Comparison of ENCODE assay signal across 13 cellular contexts in genomic region chr12:99381992-99382391, GRCh38.
DNase-seq lines count a peak whose midpoint lies in the region; ATAC-seq, FAIRE-seq and TF ChIP-seq lines count a peak whose summit lies in the region.
"Had no signal": no experiment of that assay in that cellular context is flagged by ENCODE, and none has a peak within 500 bp of the region (broad histone marks: within the 10 kb centered on the region; RNA-seq: fewer than 3 reads in every experiment).

No MANE protein-coding gene starts in this region.

- POLR2A ChIA-PET in GM12878 (lab: Charles Lee) = no interaction called here
- POLR2A ChIA-PET in activated CD4-positive, alpha-beta memory T cell treated with anti-CD3 and anti-CD28 coated beads for 36 hours (lab: Charles Lee) = no interaction called here

- TF ChIP-seq EP300 in GM12878 (IDR thresholded peaks at IDR 0.05; ENCODE audit: borderline replicate concordance in 1 of 2, control insufficient read depth in 1 of 2, low read depth in 2 of 2, low read length in 2 of 2) = peak in 1 of 2 experiments; percentile 80; a peak in 1 of 4 replicates

- no peak overlapping the region for H3K4me2 ChIP-seq in GM12878 (ENCODE audit: control insufficient read depth, insufficient read depth)

- DNase-seq in GM12878 (ENCODE audit: low read depth, low spot score) (peak; percentile 73), SJCRH30 (no peak)
- DNase-seq in activated CD4-positive, alpha-beta memory T cell treated with anti-CD3 and anti-CD28 coated beads for 36 hours = no peak
- no peak for DNase-seq in activated T-cell treated with anti-CD3 and anti-CD28 coated beads, Interleukin-2, amount 50 U/mL, for 24 hours
- DNase-seq: activated CD8-positive, alpha-beta memory T cell treated with anti-CD3 and anti-CD28 coated beads, Interleukin-2, amount 50 U/mL, for 4 hours; mesenchymal stem cell; sigmoid colon had no signal

- intact Hi-C loops in GM12878 (cut with micrococcal nuclease; ENCODE audit: unreplicated experiment) = loop anchor here (2.0 to 5.0 kb wide), 2 partner anchors 55 to 339 kb away; no protein-coding TSS in a partner anchor
- intact Hi-C loops in activated CD4-positive, alpha-beta memory T cell treated with anti-CD3 and anti-CD28 coated beads for 36 hours (cut with micrococcal nuclease) = no loop called here

- no peak overlapping the region for H3K27ac Mint-ChIP-seq in activated CD4-positive, alpha-beta memory T cell treated with anti-CD3 and anti-CD28 coated beads for 36 hours
- H3K27ac Mint-ChIP-seq in activated T-cell treated with anti-CD3 and anti-CD28 coated beads, Interleukin-2, amount 50 U/mL, for 24 hours = no peak overlapping the region
- H3K27ac Mint-ChIP-seq: T-helper 1 cell treated with Interleukin-12 subunit alpha and Interleukin-12 subunit beta and Interleukin-4 antibody, amounts not matched to agents 30 μg/mL and 1 μg/mL, for 36 hours had no signal

- H2AFZ ChIP-seq in GM12878 (ENCODE audit: control insufficient read depth, low read depth, low read length) = no peak overlapping the region

- H3K4me1 Mint-ChIP-seq in activated CD4-positive, alpha-beta memory T cell treated with anti-CD3 and anti-CD28 coated beads for 36 hours (ENCODE audit: low read depth) = no peaks in the 10 kb centered on the region
- no peaks in the 10 kb centered on the region for H3K4me1 Mint-ChIP-seq in activated T-cell treated with anti-CD3 and anti-CD28 coated beads, Interleukin-2, amount 50 U/mL, for 24 hours (ENCODE audit: low read depth)
- H3K4me1 Mint-ChIP-seq: central memory CD8-positive, alpha-beta T cell had no signal

- TF ChIP-seq POLR2A in GM12878 (IDR thresholded peaks at IDR 0.05; ENCODE audit: low read depth, low read length) = no peak

- H3K27ac ChIP-seq in GM12878 (ENCODE audit: control insufficient read depth, insufficient read depth) (no peak overlapping the region), SJCRH30 (no peak overlapping the region)
- H3K27ac ChIP-seq: gastroesophageal sphincter, sigmoid colon had no signal

- H3K9ac ChIP-seq in GM12878 (ENCODE audit: control insufficient read depth, insufficient read depth, low read length) = no peak overlapping the region

- no peaks in the 10 kb centered on the region for H4K20me1 ChIP-seq in GM12878 (ENCODE audit: control insufficient read depth, insufficient read depth)

- H3K4me1 ChIP-seq in GM12878 (ENCODE audit: control insufficient read depth, insufficient read depth, low read length) (no peaks in the 10 kb centered on the region), SJCRH30 (no peaks in the 10 kb centered on the region)

- SMC1A ChIA-PET in GM12878 (lab: Charles Lee; ENCODE audit: uncharacterized antibody, unreplicated experiment) = interaction anchor here (0.6 to 2.0 kb wide), 5 partner anchors 9 to 567 kb away, joined by 3 to 6 read pairs (median 4); no protein-coding TSS in a partner anchor

- WGBS in GM12878 (ENCODE audit: insufficient coverage, insufficient replicate concordance, low lambda C conversion rate, missing lambda C conversion rate) = 0% methylated on average over 2 of the region's 2 CpGs

- ATAC-seq in GM18870 (IDR thresholded peaks at IDR 0.05; ENCODE audit: unreplicated experiment) = peak; percentile 97
- peak; percentile 72 for ATAC-seq in GM21526 (IDR thresholded peaks at IDR 0.05; ENCODE audit: low FRiP score, unreplicated experiment)
- peak; percentile 69 for ATAC-seq in HG03103 (IDR thresholded peaks at IDR 0.05; ENCODE audit: low read depth, unreplicated experiment)
- ATAC-seq in GM12878 = peak; percentile 94
- ATAC-seq: gastroesophageal sphincter had no signal

- peaks cover 4% of the 10 kb centered on the region for H3K9me3 Mint-ChIP-seq in activated CD4-positive, alpha-beta memory T cell treated with anti-CD3 and anti-CD28 coated beads for 36 hours
- peaks cover 7% of the 10 kb centered on the region for H3K9me3 Mint-ChIP-seq in activated T-cell treated with anti-CD3 and anti-CD28 coated beads, Interleukin-2, amount 50 U/mL, for 24 hours

- no peaks in the 10 kb centered on the region for H3K27me3 Mint-ChIP-seq in activated CD4-positive, alpha-beta memory T cell treated with anti-CD3 and anti-CD28 coated beads for 36 hours
- H3K27me3 Mint-ChIP-seq in activated T-cell treated with anti-CD3 and anti-CD28 coated beads, Interleukin-2, amount 50 U/mL, for 24 hours = no peaks in the 10 kb centered on the region
- H3K27me3 Mint-ChIP-seq: central memory CD8-positive, alpha-beta T cell had no signal

- H3K27me3 ChIP-seq in GM12878 (replicated peaks in 1 of 2; ENCODE audit: control insufficient read depth in 2 of 2, insufficient read depth in 2 of 2, low read length in 1 of 2) (no peaks in the 10 kb centered on the region), SJCRH30 (no peaks in the 10 kb centered on the region)
- H3K27me3 ChIP-seq: gastroesophageal sphincter, sigmoid colon had no signal

- no peaks in the 10 kb centered on the region for H3K36me3 Mint-ChIP-seq in activated CD4-positive, alpha-beta memory T cell treated with anti-CD3 and anti-CD28 coated beads for 36 hours
- H3K36me3 Mint-ChIP-seq in activated T-cell treated with anti-CD3 and anti-CD28 coated beads, Interleukin-2, amount 50 U/mL, for 24 hours (ENCODE audit: low read depth) = no peaks in the 10 kb centered on the region

- no TSS peak for BruUV-seq in GM12878 (replicated peaks; lab: Mats Ljungman, UMichigan)

- no peaks in the 10 kb centered on the region for H3K9me3 ChIP-seq in GM12878 (replicated peaks; ENCODE audit: control insufficient read depth, insufficient read depth, low read length)
- no peaks in the 10 kb centered on the region for H3K9me3 ChIP-seq in SJCRH30 (replicated peaks)
- H3K9me3 ChIP-seq: gastroesophageal sphincter, sigmoid colon had no signal

- H3K36me3 ChIP-seq in GM12878 (ENCODE audit: control insufficient read depth in 2 of 2, insufficient read depth in 2 of 2, low read length in 1 of 2) (no peaks in the 10 kb centered on the region), SJCRH30 (no peaks in the 10 kb centered on the region)
- H3K36me3 ChIP-seq: gastroesophageal sphincter, sigmoid colon had no signal

- no peaks in the 10 kb centered on the region for H3K79me2 ChIP-seq in GM12878 (ENCODE audit: control insufficient read depth, insufficient read depth, low read length)

- RAD21 ChIA-PET in GM12878 (lab: Charles Lee; ENCODE audit: unreplicated experiment) = no interaction called here

- in situ Hi-C loops in GM12878 (cut with MboI) = loop anchor here (25.0 kb wide), 1 partner anchor 230 kb away; no protein-coding TSS in a partner anchor

- no peak for TF ChIP-seq RAD21 in GM12878 (IDR thresholded peaks at IDR 0.05; ENCODE audit: insufficient read depth, low read depth, low read length)

- no peak for FAIRE-seq in GM12878 (lab: Jason Lieb, UNC)

- TF ChIP-seq CTCF in GM12878 (IDR thresholded peaks at IDR 0.05 in 2 of 3, conservative IDR thresholded peaks at IDR 0.05 in 1 of 3; ENCODE audit: control insufficient read depth in 2 of 3, extremely low read depth in 1 of 3, insufficient read depth in 1 of 3, low read depth in 3 of 3, low read length in 3 of 3) = no peak

- H3K4me3 ChIP-seq in GM12878 (no peak overlapping the region), SJCRH30 (no peak overlapping the region)
- H3K4me3 ChIP-seq: gastroesophageal sphincter, sigmoid colon had no signal

- H3K4me3 Mint-ChIP-seq in activated CD4-positive, alpha-beta memory T cell treated with anti-CD3 and anti-CD28 coated beads for 36 hours = no peak overlapping the region
- no peak overlapping the region for H3K4me3 Mint-ChIP-seq in activated T-cell treated with anti-CD3 and anti-CD28 coated beads, Interleukin-2, amount 50 U/mL, for 24 hours
- H3K4me3 Mint-ChIP-seq: central memory CD8-positive, alpha-beta T cell; T-helper 1 cell treated with Interleukin-12 subunit alpha and Interleukin-12 subunit beta and Interleukin-4 antibody, amounts not matched to agents 30 μg/mL and 1 μg/mL, for 36 hours had no signal

- CTCF ChIA-PET in GM12878 (lab: Yijun Ruan, JAX) = interaction anchor here (0.7 to 1.4 kb wide), 2 partner anchors 326 to 338 kb away, joined by 3 to 4 read pairs; no protein-coding TSS in a partner anchor
- CTCF ChIA-PET in activated CD4-positive, alpha-beta memory T cell treated with anti-CD3 and anti-CD28 coated beads for 36 hours (lab: Charles Lee) = no interaction called here

TF ChIP-seq in GM12878, 131 proteins besides CTCF, POLR2A, EP300 and RAD21 (continues in another document):
- peak; percentile 44; the same call in 1 of the 2 replicates for TF ChIP-seq NFIC (IDR thresholded peaks at IDR 0.05; ENCODE audit: low read depth, low read length)
- no peak for TF ChIP-seq SMAD5 (IDR thresholded peaks at IDR 0.05; ENCODE audit: low read depth)
- peak; percentile 56 for TF ChIP-seq NR2F1 (conservative IDR thresholded peaks at IDR 0.05)
- 0 out of 2 replicates have a peak, but pooled peaks have one; percentile 30 for TF ChIP-seq PKNOX1 (IDR thresholded peaks at IDR 0.05)
- TF ChIP-seq RUNX3 (IDR thresholded peaks at IDR 0.05; ENCODE audit: low read length) = peak; percentile 56
- TF ChIP-seq JUNB (IDR thresholded peaks at IDR 0.05) = peak; percentile 92
- TF ChIP-seq NKRF (conservative IDR thresholded peaks at IDR 0.05) = no peak
